Comparison of ENCODE assay signal across 12 cellular contexts in the genomic region with DNA sequence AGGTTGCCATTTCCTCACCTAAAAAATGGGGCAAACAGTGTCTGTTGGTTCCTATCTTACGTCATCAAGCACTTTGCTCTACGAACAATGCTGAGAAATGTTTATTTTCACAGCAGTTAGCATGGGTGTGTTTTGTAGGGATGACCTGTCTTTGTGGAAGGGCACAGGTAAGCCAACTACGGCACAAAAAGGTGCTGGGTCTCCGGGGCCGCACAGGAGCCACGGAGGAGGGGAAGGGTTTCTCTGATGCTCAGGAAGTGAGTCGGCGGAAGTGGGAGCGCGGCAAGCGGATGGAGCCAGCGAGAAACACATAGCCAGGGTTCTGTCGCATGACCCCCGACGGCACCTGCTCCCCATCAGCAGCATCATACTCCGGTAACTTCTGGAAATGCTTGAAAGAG.
DNase-seq lines count a peak whose midpoint lies in the region; ATAC-seq and TF ChIP-seq lines count a peak whose summit lies in the region.
"Had no signal": no experiment of that assay in that cellular context is flagged by ENCODE, and none has a peak within 500 bp of the region (broad histone marks: within the 10 kb centered on the region; RNA-seq: fewer than 3 reads in every experiment).

No MANE protein-coding gene starts in this region.

- H3K4me3 Mint-ChIP-seq in T-helper 17 cell (peak overlapping the region; percentile 87), nephron progenitor cell (no peak overlapping the region)

- H3K27me3 Mint-ChIP-seq in T-helper 17 cell (peaks cover 50% of the 10 kb centered on the region), nephron progenitor cell (ENCODE audit: low read depth, poor library complexity) (peaks cover 8% of the 10 kb centered on the region)

- ATAC-seq in T-helper 17 cell (peak; percentile 68), HG03432 (IDR thresholded peaks at IDR 0.05; ENCODE audit: unreplicated experiment) (no peak)

- peaks cover 12% of the 10 kb centered on the region for H3K36me3 Mint-ChIP-seq in T-helper 17 cell (ENCODE audit: low read depth)
- no peaks in the 10 kb centered on the region for H3K36me3 Mint-ChIP-seq in nephron progenitor cell (ENCODE audit: low read depth)

- TF ChIP-seq CTCF in LNCaP clone FGC (IDR thresholded peaks at IDR 0.05; ENCODE audit: control insufficient read depth, extremely low read depth, insufficient read depth) (no peak), nephron progenitor cell (IDR thresholded peaks at IDR 0.05) (no peak)

- H3K9me3 ChIP-seq in T-helper 17 cell (ENCODE audit: control insufficient read depth, low read length, poor library complexity, severe bottlenecking): no peaks in the 10 kb centered on the region
- H3K9me3 ChIP-seq: thyroid gland had no signal

- DNase-seq in activated T-cell treated with anti-CD3 and anti-CD28 coated beads, Interleukin-2, amount 50 U/mL, for 1 hour: peak; percentile 40
- DNase-seq in activated T-cell treated with anti-CD3 and anti-CD28 coated beads for 4 hours (no peak), LNCaP clone FGC (ENCODE audit: low read depth) (no peak), T-helper 17 cell (peak in 1 of 3 donors; percentile 12), nephron progenitor cell (no peak), NCI-H1417 (lab: John Stamatoyannopoulos, UW) (no peak), SW480 (ENCODE audit: low spot score) (no peak)
- DNase-seq: posterior cingulate gyrus; stimulated activated CD4-positive, alpha-beta T cell treated with anti-CD3 and anti-CD28 coated beads, Interleukin-4, amount 100 ng/mL, for 4 hours; thyroid gland had no signal

- H3K4me3 ChIP-seq in LNCaP clone FGC (ENCODE audit: low read depth, low read length): peak overlapping the region; percentile 40
- H3K4me3 ChIP-seq: lung, thyroid gland had no signal

- H3K9me3 Mint-ChIP-seq in nephron progenitor cell: no peaks in the 10 kb centered on the region

- H3K4me1 Mint-ChIP-seq in T-helper 17 cell (no peaks in the 10 kb centered on the region), nephron progenitor cell (no peaks in the 10 kb centered on the region)

- peak overlapping the region; percentile 62 for H3K27ac Mint-ChIP-seq in T-helper 17 cell
- peak overlapping the region; percentile 20 for H3K27ac Mint-ChIP-seq in nephron progenitor cell
